In the genomic region with DNA sequence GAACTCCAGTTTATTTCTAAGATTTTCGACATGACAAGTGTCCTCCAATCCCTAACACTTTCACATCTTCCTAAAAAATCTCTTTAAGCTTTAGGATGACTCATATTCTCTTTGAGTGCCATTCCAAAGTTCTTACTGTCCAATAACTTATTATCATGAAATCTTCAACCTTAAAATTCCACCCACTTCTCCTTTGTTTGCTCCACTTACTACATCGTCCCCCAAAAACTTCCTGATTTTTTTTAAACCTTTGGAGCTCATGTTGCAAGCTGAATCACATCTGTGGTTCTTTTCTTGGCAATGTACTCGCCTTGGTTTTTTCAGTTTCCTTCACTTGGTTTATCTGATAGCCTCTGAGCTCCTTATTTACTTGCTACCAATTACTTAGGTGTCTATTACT, we compare ENCODE assay signal across 18 cellular contexts. TPM values are rescaled to one million over a fixed set of nuclear protein-coding genes. Genes with fewer than 3 reads are reported as not detected.
DNase-seq lines count a peak whose midpoint lies in the region; ATAC-seq, FAIRE-seq and TF ChIP-seq lines count a peak whose summit lies in the region.
"Had no signal": no experiment of that assay in that cellular context is flagged by ENCODE, and none has a peak within 500 bp of the region (broad histone marks: within the 10 kb centered on the region; RNA-seq: fewer than 3 reads in every experiment).

No MANE protein-coding gene starts in this region.

- no peaks in the 10 kb centered on the region for H3K9me3 ChIP-seq in small intestine (ENCODE audit: control insufficient read depth, low read depth)

- peak; percentile 91 for ATAC-seq in SK-N-SH treated with all-trans-retinoic acid at 6 μM for 48 hours
- ATAC-seq: T-cell had no signal

- H3K4me1 ChIP-seq in small intestine (ENCODE audit: control insufficient read depth in 2 of 2, insufficient read depth in 1 of 2, low read depth in 1 of 2, low read length in 1 of 2) = no peaks in the 10 kb centered on the region

- no peak for FAIRE-seq in small intestine (lab: Jason Lieb, UNC)

- H3K27ac ChIP-seq in small intestine (ENCODE audit: low read depth in 1 of 2, low read length in 1 of 2) (no peak overlapping the region), dorsolateral prefrontal cortex (no peak overlapping the region)

- intact Hi-C loops in dorsolateral prefrontal cortex (cut with DNase I) = no loop called here

- no peaks in the 10 kb centered on the region for H3K36me3 ChIP-seq in small intestine (ENCODE audit: control insufficient read depth in 2 of 2, insufficient read depth in 2 of 2, low read length in 2 of 2)

- no peaks in the 10 kb centered on the region for H3K27me3 ChIP-seq in small intestine (ENCODE audit: control insufficient read depth in 2 of 2, insufficient read depth in 2 of 2, low read length in 2 of 2)
- no peaks in the 10 kb centered on the region for H3K27me3 ChIP-seq in dorsolateral prefrontal cortex

- H3K4me3 ChIP-seq in fibroblast of pulmonary artery (replicated peaks; ENCODE audit: low read depth, low read length) (no peak overlapping the region), small intestine (ENCODE audit: low read depth in 1 of 2, low read length in 2 of 2) (no peak overlapping the region), dorsolateral prefrontal cortex (no peak overlapping the region)

- DNase-seq in SIG-M5 treated with dmso at 0.1 percent for 504 hours (lab: John Stamatoyannopoulos, UW; ENCODE audit: unreplicated experiment) (peak; percentile 5), SIG-M5 (lab: John Stamatoyannopoulos, UW) (no peak), fibroblast of pulmonary artery (ENCODE audit: low read depth) (peak; percentile 68), small intestine (no peak), cerebellar cortex (ENCODE audit: low spot score) (no peak), dorsolateral prefrontal cortex (no peak), SHP77 (lab: John Stamatoyannopoulos, UW) (no peak)
- DNase-seq: 8988T; activated CD4-positive, alpha-beta T cell treated with anti-CD3 and anti-CD28 coated beads, Interleukin-2, amount 10 ng/mL, durations not matched to agents 24 days and 14 days; activated effector memory CD4-positive, alpha-beta T cell treated with Interleukin-2 at 50 U/mL for 16 hours; cerebellar nuclear complex; DND-41; foreskin melanocyte; NCI-H2029; nephron progenitor cell; NK-92 treated with Interleukin-12 subunit alpha and Interleukin-12 subunit beta, amount 100 ng/mL, for 24 hours; T-cell had no signal

- 45 to 59% (median 55%) methylated on average over 3 of the region's 3 CpGs for WGBS in small intestine, 3 donors

- no peak for TF ChIP-seq CTCF in fibroblast of pulmonary artery (IDR thresholded peaks at IDR 0.05; ENCODE audit: low read length, missing control alignments)
- TF ChIP-seq CTCF in dorsolateral prefrontal cortex (IDR thresholded peaks at IDR 0.05 in 54 of 56, conservative IDR thresholded peaks at IDR 0.05 in 2 of 56; ENCODE audit: low read depth in 1 of 56, partially characterized antibody in 56 of 56) = no peak

TF ChIP-seq in SK-N-SH treated with all-trans-retinoic acid at 6 μM for 48 hours, 23 proteins besides CTCF, POLR2A, EP300 and RAD21:
- TF ChIP-seq POU6F1 (CRISPR knock-in tag; IDR thresholded peaks at IDR 0.05; ENCODE audit: borderline replicate concordance, low read depth) = 0 out of 2 replicates have a peak, but pooled peaks have one; percentile 28
- no peak for TF ChIP-seq ZC3H10 (CRISPR knock-in tag; IDR thresholded peaks at IDR 0.05)
- TF ChIP-seq ISL1 (CRISPR knock-in tag; IDR thresholded peaks at IDR 0.05) = peak; percentile 65

RNA-seq across cellular contexts. Expression of gene JCAD, which starts 39.2 kb away (rescaled TPM):
- 1 to 10 TPM in 1 of 3 donors, under 1 TPM in 2; 0.22 to 5.0 (median 0.54) TPM for polyA plus RNA-seq in small intestine
- 10 to 100 TPM; 15.5 to 74.8 (median 44.0) TPM for total RNA-seq in dorsolateral prefrontal cortex

Comparison
In these comparisons a context has a peak if more than half of its experiments do, and no peak if none do; other contexts are left out.
1. DNase-seq: peak in SIG-M5 treated with dmso at 0.1 percent for 504 hours (single experiment) and fibroblast of pulmonary artery (single experiment); none in SIG-M5 (single experiment), small intestine (single experiment), cerebellar cortex (single experiment), dorsolateral prefrontal cortex (0 of 10) and SHP77 (0 of 2).